In the genomic region with DNA sequence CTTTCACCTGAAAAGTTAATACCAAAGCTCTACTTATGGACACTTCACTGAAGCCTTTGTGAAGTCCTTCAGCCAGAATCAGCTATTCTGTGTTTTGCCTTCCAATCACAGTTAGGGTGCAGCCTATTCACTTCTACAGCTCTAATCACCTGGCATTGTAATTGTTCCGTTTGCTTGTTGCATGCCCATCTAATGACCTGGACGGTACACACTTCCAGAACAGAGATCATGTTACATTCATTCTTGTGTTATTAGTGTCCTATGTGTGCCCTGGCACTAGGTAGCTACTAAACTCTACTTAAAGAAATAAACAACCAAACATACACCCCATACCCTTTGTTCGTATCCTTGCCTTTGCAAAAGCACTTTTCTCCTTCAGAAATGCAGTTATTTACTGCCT, we compare ENCODE assay signal across 28 cellular contexts.
"Had no signal": no experiment of that assay in that cellular context is flagged by ENCODE, and none has a peak within 500 bp of the region (broad histone marks: within the 10 kb centered on the region; RNA-seq: fewer than 3 reads in every experiment).

No MANE protein-coding gene starts in this region.

- H3K4me3 Mint-ChIP-seq: activated CD8-positive, alpha-beta T cell treated with anti-CD3 and anti-CD28 coated beads for 36 hours; activated T-cell treated with anti-CD3 and anti-CD28 coated beads, Interleukin-2, amount 50 U/mL, for 72 hours; activated T-helper 17 cell treated with anti-CD3 and anti-CD28 coated beads, Interleukin-2, amount 50 U/mL, for 72 hours; brain; central memory CD8-positive, alpha-beta T cell had no signal

- H3K27ac Mint-ChIP-seq: activated CD8-positive, alpha-beta T cell treated with anti-CD3 and anti-CD28 coated beads for 36 hours; activated naive CD4-positive, alpha-beta T cell treated with anti-CD3 and anti-CD28 coated beads, Interleukin-2, amount 50 U/mL, for 72 hours; activated T-cell treated with anti-CD3 and anti-CD28 coated beads, Interleukin-2, amount 50 U/mL, for 72 hours; activated T-helper 17 cell treated with anti-CD3 and anti-CD28 coated beads, Interleukin-2, amount 50 U/mL, for 72 hours; brain had no signal

- H3K9me3 Mint-ChIP-seq: activated CD8-positive, alpha-beta T cell treated with anti-CD3 and anti-CD28 coated beads for 36 hours; brain had no signal

- H3K4me1 Mint-ChIP-seq: activated T-helper 17 cell treated with anti-CD3 and anti-CD28 coated beads, Interleukin-2, amount 50 U/mL, for 72 hours; central memory CD8-positive, alpha-beta T cell had no signal

- H3K36me3 Mint-ChIP-seq: activated naive CD4-positive, alpha-beta T cell treated with anti-CD3 and anti-CD28 coated beads, Interleukin-2, amount 50 U/mL, for 72 hours; brain had no signal

- DNase-seq: activated CD4-positive, alpha-beta T cell treated with anti-CD3 and anti-CD28 coated beads for 1 hour; activated CD4-positive, alpha-beta T cell treated with anti-CD3 and anti-CD28 coated beads for 48 hours; activated CD4-positive, alpha-beta T cell treated with anti-CD3 and anti-CD28 coated beads, Interleukin-2, amount 50 U/mL, for 4 hours; activated CD4-positive, CD25-positive, alpha-beta regulatory T cell; activated CD8-positive, alpha-beta T cell treated with anti-CD3 and anti-CD28 coated beads for 36 hours; activated effector memory CD4-positive, alpha-beta T cell treated with anti-CD3 and anti-CD28 coated beads, Interleukin-2, amount 50 U/mL, for 16 hours; activated naive CD4-positive, alpha-beta T cell treated with Interleukin-2 at 50 U/mL for 16 hours; activated T-cell treated with anti-CD3 and anti-CD28 coated beads, Interleukin-2, amount 50 U/mL, for 1 hour; activated T-cell treated with anti-CD3 and anti-CD28 coated beads, Interleukin-2, amount 50 U/mL, for 72 hours; adrenal gland; NCI-H1048; NCI-H1105 treated with DMSO at 0.1 percent for 48 hours; NCI-H1436; NCI-H1694; NCI-H1930; NCI-H2081 treated with DMSO at 0.1 percent for 48 hours; NCI-H226; NCI-H446 treated with DMSO at 0.1 percent for 48 hours; NCI-H524; Right ventricle myocardium superior; RPMI8226; SW 1271; T1000; WERI-Rb-1 had no signal

- H3K27me3 Mint-ChIP-seq: activated CD8-positive, alpha-beta T cell treated with anti-CD3 and anti-CD28 coated beads for 36 hours; activated T-helper 17 cell treated with anti-CD3 and anti-CD28 coated beads, Interleukin-2, amount 50 U/mL, for 72 hours; brain; central memory CD8-positive, alpha-beta T cell had no signal
